ENCODE assay signal across 2 cellular contexts in the genomic region with DNA sequence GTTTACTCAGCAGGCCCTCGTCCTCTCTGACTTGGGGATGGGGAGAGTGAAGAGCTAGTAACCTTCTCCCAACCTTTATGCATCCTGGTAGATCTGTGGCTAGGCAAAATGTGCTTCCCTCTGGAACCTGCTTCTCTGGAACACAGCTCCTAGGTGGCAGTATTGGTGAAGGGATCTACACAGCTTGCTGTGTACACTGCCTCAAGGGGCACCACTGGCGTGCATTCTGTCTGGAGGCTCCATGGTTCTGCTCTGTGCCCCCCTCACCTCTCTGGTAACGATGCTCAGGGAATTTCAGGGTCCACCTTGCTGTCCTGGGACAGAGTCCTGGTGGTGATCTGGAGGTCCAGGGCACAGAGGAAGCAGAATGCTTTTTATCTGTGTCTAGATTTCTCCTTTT.
TF ChIP-seq lines count a peak whose summit lies in the region.

No MANE protein-coding gene starts in this region.

TF ChIP-seq in SK-N-SH, 30 proteins besides CTCF, POLR2A, EP300 and RAD21:
- TF ChIP-seq, protein P1, sequence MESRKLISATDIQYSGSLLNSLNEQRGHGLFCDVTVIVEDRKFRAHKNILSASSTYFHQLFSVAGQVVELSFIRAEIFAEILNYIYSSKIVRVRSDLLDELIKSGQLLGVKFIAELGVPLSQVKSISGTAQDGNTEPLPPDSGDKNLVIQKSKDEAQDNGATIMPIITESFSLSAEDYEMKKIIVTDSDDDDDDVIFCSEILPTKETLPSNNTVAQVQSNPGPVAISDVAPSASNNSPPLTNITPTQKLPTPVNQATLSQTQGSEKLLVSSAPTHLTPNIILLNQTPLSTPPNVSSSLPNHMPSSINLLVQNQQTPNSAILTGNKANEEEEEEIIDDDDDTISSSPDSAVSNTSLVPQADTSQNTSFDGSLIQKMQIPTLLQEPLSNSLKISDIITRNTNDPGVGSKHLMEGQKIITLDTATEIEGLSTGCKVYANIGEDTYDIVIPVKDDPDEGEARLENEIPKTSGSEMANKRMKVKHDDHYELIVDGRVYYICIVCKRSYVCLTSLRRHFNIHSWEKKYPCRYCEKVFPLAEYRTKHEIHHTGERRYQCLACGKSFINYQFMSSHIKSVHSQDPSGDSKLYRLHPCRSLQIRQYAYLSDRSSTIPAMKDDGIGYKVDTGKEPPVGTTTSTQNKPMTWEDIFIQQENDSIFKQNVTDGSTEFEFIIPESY (IDR thresholded peaks at IDR 0.05; ENCODE audit: borderline replicate concordance, low read depth), result no peak
- TF ChIP-seq JUND (IDR thresholded peaks at IDR 0.05), result no peak
- no peak for TF ChIP-seq NFIC (IDR thresholded peaks at IDR 0.05; ENCODE audit: borderline replicate concordance)
- TF ChIP-seq SIN3A (IDR thresholded peaks at IDR 0.05; ENCODE audit: borderline replicate concordance, low read depth, low read length), result no peak
- TF ChIP-seq, protein P2, sequence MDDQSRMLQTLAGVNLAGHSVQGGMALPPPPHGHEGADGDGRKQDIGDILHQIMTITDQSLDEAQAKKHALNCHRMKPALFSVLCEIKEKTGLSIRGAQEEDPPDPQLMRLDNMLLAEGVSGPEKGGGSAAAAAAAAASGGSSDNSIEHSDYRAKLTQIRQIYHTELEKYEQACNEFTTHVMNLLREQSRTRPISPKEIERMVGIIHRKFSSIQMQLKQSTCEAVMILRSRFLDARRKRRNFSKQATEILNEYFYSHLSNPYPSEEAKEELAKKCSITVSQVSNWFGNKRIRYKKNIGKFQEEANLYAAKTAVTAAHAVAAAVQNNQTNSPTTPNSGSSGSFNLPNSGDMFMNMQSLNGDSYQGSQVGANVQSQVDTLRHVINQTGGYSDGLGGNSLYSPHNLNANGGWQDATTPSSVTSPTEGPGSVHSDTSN (IDR thresholded peaks at IDR 0.05), result no peak
- TF ChIP-seq EZH2phosphoT487 (IDR thresholded peaks at IDR 0.05; ENCODE audit: borderline replicate concordance, low read depth), result no peak
- TF ChIP-seq GATA2 (CRISPR knock-in tag; IDR thresholded peaks at IDR 0.05), result no peak
- TF ChIP-seq, protein P3, sequence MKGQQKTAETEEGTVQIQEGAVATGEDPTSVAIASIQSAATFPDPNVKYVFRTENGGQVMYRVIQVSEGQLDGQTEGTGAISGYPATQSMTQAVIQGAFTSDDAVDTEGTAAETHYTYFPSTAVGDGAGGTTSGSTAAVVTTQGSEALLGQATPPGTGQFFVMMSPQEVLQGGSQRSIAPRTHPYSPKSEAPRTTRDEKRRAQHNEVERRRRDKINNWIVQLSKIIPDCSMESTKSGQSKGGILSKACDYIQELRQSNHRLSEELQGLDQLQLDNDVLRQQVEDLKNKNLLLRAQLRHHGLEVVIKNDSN (IDR thresholded peaks at IDR 0.05; ENCODE audit: borderline replicate concordance, low read depth), result no peak
- no peak for TF ChIP-seq CHD2 (IDR thresholded peaks at IDR 0.05; ENCODE audit: low read length, partially characterized antibody)
- no peak for TF ChIP-seq MEF2A (IDR thresholded peaks at IDR 0.05; ENCODE audit: borderline replicate concordance, low read depth)
- no peak for TF ChIP-seq FOSL2 (IDR thresholded peaks at IDR 0.05; ENCODE audit: borderline replicate concordance, low read depth)

TF ChIP-seq in WTC11, 78 proteins besides CTCF, POLR2A, EP300 and RAD21 (continued from another document):
- TF ChIP-seq, protein P4, sequence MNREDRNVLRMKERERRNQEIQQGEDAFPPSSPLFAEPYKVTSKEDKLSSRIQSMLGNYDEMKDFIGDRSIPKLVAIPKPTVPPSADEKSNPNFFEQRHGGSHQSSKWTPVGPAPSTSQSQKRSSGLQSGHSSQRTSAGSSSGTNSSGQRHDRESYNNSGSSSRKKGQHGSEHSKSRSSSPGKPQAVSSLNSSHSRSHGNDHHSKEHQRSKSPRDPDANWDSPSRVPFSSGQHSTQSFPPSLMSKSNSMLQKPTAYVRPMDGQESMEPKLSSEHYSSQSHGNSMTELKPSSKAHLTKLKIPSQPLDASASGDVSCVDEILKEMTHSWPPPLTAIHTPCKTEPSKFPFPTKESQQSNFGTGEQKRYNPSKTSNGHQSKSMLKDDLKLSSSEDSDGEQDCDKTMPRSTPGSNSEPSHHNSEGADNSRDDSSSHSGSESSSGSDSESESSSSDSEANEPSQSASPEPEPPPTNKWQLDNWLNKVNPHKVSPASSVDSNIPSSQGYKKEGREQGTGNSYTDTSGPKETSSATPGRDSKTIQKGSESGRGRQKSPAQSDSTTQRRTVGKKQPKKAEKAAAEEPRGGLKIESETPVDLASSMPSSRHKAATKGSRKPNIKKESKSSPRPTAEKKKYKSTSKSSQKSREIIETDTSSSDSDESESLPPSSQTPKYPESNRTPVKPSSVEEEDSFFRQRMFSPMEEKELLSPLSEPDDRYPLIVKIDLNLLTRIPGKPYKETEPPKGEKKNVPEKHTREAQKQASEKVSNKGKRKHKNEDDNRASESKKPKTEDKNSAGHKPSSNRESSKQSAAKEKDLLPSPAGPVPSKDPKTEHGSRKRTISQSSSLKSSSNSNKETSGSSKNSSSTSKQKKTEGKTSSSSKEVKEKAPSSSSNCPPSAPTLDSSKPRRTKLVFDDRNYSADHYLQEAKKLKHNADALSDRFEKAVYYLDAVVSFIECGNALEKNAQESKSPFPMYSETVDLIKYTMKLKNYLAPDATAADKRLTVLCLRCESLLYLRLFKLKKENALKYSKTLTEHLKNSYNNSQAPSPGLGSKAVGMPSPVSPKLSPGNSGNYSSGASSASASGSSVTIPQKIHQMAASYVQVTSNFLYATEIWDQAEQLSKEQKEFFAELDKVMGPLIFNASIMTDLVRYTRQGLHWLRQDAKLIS (CRISPR knock-in tag; IDR thresholded peaks at IDR 0.05; ENCODE audit: borderline replicate concordance), result no peak
- no peak for TF ChIP-seq TCF7 (CRISPR knock-in tag; IDR thresholded peaks at IDR 0.05; ENCODE audit: low read depth)
- no peak for TF ChIP-seq TEAD4 (CRISPR knock-in tag; IDR thresholded peaks at IDR 0.05)
- no peak for TF ChIP-seq SP1 (CRISPR knock-in tag; conservative IDR thresholded peaks at IDR 0.05)
- TF ChIP-seq RORB (CRISPR knock-in tag; IDR thresholded peaks at IDR 0.05), result no peak
- TF ChIP-seq, protein P5, sequence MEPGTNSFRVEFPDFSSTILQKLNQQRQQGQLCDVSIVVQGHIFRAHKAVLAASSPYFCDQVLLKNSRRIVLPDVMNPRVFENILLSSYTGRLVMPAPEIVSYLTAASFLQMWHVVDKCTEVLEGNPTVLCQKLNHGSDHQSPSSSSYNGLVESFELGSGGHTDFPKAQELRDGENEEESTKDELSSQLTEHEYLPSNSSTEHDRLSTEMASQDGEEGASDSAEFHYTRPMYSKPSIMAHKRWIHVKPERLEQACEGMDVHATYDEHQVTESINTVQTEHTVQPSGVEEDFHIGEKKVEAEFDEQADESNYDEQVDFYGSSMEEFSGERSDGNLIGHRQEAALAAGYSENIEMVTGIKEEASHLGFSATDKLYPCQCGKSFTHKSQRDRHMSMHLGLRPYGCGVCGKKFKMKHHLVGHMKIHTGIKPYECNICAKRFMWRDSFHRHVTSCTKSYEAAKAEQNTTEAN (CRISPR knock-in tag; IDR thresholded peaks at IDR 0.05), result no peak
- TF ChIP-seq, protein P6, sequence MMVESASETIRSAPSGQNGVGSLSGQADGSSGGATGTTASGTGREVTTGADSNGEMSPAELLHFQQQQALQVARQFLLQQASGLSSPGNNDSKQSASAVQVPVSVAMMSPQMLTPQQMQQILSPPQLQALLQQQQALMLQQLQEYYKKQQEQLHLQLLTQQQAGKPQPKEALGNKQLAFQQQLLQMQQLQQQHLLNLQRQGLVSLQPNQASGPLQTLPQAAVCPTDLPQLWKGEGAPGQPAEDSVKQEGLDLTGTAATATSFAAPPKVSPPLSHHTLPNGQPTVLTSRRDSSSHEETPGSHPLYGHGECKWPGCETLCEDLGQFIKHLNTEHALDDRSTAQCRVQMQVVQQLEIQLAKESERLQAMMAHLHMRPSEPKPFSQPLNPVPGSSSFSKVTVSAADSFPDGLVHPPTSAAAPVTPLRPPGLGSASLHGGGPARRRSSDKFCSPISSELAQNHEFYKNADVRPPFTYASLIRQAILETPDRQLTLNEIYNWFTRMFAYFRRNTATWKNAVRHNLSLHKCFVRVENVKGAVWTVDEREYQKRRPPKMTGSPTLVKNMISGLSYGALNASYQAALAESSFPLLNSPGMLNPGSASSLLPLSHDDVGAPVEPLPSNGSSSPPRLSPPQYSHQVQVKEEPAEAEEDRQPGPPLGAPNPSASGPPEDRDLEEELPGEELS (CRISPR knock-in tag; IDR thresholded peaks at IDR 0.05), result no peak
- TF ChIP-seq RELA (CRISPR knock-in tag; IDR thresholded peaks at IDR 0.05; ENCODE audit: borderline replicate concordance), result no peak
- TF ChIP-seq, protein P7, sequence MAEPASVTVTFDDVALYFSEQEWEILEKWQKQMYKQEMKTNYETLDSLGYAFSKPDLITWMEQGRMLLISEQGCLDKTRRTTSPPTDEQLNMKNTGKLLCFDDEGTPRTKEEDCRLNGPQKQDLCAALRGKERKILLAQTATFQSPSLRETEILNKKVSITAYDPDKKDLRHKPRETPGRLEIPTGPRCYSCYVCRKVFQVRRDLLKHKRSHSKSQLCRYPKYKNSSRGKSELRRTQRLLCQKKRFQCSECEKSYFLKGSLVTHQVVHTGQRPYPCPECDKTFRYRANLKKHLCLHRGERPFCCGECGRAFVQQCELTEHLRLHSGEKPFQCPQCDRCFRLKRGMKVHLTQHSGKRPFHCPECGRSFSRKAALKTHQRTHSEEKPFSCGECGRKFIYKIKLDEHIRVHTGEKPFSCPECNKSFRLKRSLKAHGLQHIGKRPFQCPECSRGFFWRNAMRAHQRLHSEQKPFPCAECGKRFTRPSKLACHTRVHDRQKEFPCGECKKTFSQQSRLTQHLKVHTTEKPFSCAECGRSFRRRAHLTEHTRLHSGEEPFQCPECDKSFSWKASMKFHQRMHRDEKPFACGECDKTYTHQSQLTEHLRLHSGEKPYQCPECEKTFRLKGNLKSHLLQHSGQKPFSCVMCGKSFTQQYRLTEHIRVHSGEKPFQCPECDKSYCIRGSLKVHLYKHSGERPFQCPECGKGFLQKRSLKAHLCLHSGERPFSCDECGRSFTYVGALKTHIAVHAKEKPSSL (CRISPR knock-in tag; conservative IDR thresholded peaks at IDR 0.05), result no peak
- no peak for TF ChIP-seq ZNF219 (CRISPR knock-in tag; IDR thresholded peaks at IDR 0.05; ENCODE audit: borderline replicate concordance)
- TF ChIP-seq, protein P8, sequence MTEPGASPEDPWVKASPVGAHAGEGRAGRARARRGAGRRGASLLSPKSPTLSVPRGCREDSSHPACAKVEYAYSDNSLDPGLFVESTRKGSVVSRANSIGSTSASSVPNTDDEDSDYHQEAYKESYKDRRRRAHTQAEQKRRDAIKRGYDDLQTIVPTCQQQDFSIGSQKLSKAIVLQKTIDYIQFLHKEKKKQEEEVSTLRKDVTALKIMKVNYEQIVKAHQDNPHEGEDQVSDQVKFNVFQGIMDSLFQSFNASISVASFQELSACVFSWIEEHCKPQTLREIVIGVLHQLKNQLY (CRISPR knock-in tag; IDR thresholded peaks at IDR 0.05), result no peak
- TF ChIP-seq FOXP1 (CRISPR knock-in tag; IDR thresholded peaks at IDR 0.05; ENCODE audit: borderline replicate concordance), result no peak
- TF ChIP-seq ZNF121 (CRISPR knock-in tag; IDR thresholded peaks at IDR 0.05), result no peak
- TF ChIP-seq NFYB (CRISPR knock-in tag; conservative IDR thresholded peaks at IDR 0.05; ENCODE audit: low read depth), result no peak
- TF ChIP-seq, protein P9, sequence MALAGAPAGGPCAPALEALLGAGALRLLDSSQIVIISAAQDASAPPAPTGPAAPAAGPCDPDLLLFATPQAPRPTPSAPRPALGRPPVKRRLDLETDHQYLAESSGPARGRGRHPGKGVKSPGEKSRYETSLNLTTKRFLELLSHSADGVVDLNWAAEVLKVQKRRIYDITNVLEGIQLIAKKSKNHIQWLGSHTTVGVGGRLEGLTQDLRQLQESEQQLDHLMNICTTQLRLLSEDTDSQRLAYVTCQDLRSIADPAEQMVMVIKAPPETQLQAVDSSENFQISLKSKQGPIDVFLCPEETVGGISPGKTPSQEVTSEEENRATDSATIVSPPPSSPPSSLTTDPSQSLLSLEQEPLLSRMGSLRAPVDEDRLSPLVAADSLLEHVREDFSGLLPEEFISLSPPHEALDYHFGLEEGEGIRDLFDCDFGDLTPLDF (CRISPR knock-in tag; IDR thresholded peaks at IDR 0.05), result no peak
- no peak for TF ChIP-seq ZNF138 (CRISPR knock-in tag; conservative IDR thresholded peaks at IDR 0.05)
